ENCODE assay signal across 8 cellular contexts in the genomic region with DNA sequence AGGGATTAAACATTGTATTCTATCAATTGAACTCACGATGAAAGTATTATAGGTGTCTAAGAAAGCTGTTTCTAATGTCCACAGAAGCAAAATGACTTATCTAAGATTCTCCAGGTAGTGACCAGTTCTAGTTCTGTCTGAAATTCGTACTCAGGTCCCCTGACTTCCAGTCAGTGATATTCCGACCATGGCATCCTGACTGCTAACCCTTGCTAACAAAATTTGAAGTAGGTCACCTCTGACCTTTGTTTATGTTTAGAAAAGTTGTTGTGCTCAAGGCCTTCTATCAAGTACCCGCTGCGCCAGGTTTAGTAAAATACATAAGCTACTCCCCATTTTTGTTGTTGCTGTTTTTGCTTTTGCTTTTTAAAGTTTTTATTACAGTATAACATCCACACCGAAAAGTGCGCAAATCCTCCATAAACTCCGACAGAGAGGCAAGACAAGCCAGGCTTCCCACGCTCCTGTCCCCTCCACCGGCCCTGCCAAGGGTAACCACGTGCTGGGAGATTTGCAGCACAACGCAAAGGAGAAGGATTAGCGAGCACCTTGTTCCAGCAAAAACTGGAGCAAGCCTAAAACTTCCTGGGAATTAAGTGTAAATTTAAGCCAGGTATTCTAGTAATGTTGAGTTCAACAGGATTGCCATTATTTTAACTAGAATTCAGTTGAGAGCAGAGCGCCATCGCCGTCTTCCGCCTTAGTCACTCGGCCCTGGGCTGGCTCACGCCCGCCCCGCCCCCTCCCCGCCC. TPM values are rescaled to one million over a fixed set of nuclear protein-coding genes. Genes with fewer than 3 reads are reported as not detected.
DNase-seq lines count a peak whose midpoint lies in the region; ATAC-seq and TF ChIP-seq lines count a peak whose summit lies in the region.

No MANE protein-coding gene starts in this region.

- no peak overlapping the region for H4K91ac ChIP-seq in mesenchymal stem cell (ENCODE audit: low read length)

- H3K9me3 ChIP-seq in PC-3 (ENCODE audit: low read length): no peaks in the 10 kb centered on the region
- no peaks in the 10 kb centered on the region for H3K9me3 ChIP-seq in colonic mucosa
- H3K9me3 ChIP-seq in mesenchymal stem cell (ENCODE audit: control insufficient read depth, low read length): no peaks in the 10 kb centered on the region
- H3K9me3 ChIP-seq in thymus (ENCODE audit: control insufficient read depth): no peaks in the 10 kb centered on the region

- no peaks in the 10 kb centered on the region for H4K20me1 ChIP-seq in PC-3 (ENCODE audit: low read length)

- peak overlapping the region; percentile 77 for H3K4me2 ChIP-seq in PC-3 (ENCODE audit: low read length)
- H3K4me2 ChIP-seq in mesenchymal stem cell (ENCODE audit: low read length, poor library complexity, severe bottlenecking): peak overlapping the region; percentile 4

- H2BK15ac ChIP-seq in mesenchymal stem cell (ENCODE audit: low read depth, poor library complexity, severe bottlenecking): no peak overlapping the region

- H3K18ac ChIP-seq in mesenchymal stem cell (ENCODE audit: low read depth in 1 of 2, low read length in 2 of 2): no peak overlapping the region

- CTCF ChIA-PET in PC-3 (lab: Charles Lee): no interaction called here

- no peak overlapping the region for H2AK5ac ChIP-seq in mesenchymal stem cell (ENCODE audit: low read length, severe bottlenecking)

- H2BK120ac ChIP-seq in mesenchymal stem cell (ENCODE audit: low read depth, low read length): no peak overlapping the region

- H3K27ac ChIP-seq in PC-3 (ENCODE audit: low read length) (peak overlapping the region; percentile 63), colonic mucosa (peak overlapping the region; percentile 94), mesenchymal stem cell (ENCODE audit: low read length, poor library complexity, severe bottlenecking) (peak overlapping the region; percentile 62), thymus (ENCODE audit: low read depth) (peak overlapping the region; percentile 82)

- H3K4me3 ChIP-seq in PC-3 (ENCODE audit: low read length) (peak overlapping the region; percentile 61), colonic mucosa (peak overlapping the region; percentile 34), mesenchymal stem cell (ENCODE audit: insufficient read depth in 1 of 2, low read depth in 1 of 2, low read length in 2 of 2) (peak overlapping the region in 1 of 2 experiments; percentile 78), thymus (ENCODE audit: low read length) (peak overlapping the region; percentile 77)

- WGBS in mesenchymal stem cell: 43% methylated on average over 12 of the region's 22 CpGs
- 35% methylated on average over 22 of the region's 22 CpGs for WGBS in thymus

- H2BK5ac ChIP-seq in mesenchymal stem cell (ENCODE audit: low read depth, low read length, poor library complexity, severe bottlenecking): no peak overlapping the region

- H4K8ac ChIP-seq in mesenchymal stem cell (ENCODE audit: low read length): peak overlapping the region; percentile 61

- H2AFZ ChIP-seq in PC-3 (ENCODE audit: low read length) (peak overlapping the region; percentile 93), mesenchymal stem cell (ENCODE audit: low read depth, low read length) (no peak overlapping the region)

- H3K4ac ChIP-seq in mesenchymal stem cell (ENCODE audit: low read depth in 1 of 2, low read length in 2 of 2): no peak overlapping the region

- TF ChIP-seq CTCF in PC-3 (conservative IDR thresholded peaks at IDR 0.05; ENCODE audit: low read depth, low read length) (no peak), colonic mucosa (IDR thresholded peaks at IDR 0.05) (no peak)

- no peak overlapping the region for H2BK12ac ChIP-seq in mesenchymal stem cell (ENCODE audit: low read length in 2 of 2)

- no peak overlapping the region for H3K23ac ChIP-seq in mesenchymal stem cell (ENCODE audit: low read length in 2 of 2)

- H3K14ac ChIP-seq in mesenchymal stem cell (ENCODE audit: low read length in 2 of 2): no peak overlapping the region

- POLR2A ChIA-PET in PC-3 (lab: Charles Lee; ENCODE audit: unreplicated experiment): no interaction called here

- no peaks in the 10 kb centered on the region for H3K79me1 ChIP-seq in mesenchymal stem cell (replicated peaks; ENCODE audit: low read length, poor library complexity, severe bottlenecking)

- peak; percentile 40 for ATAC-seq in GM19467 (IDR thresholded peaks at IDR 0.05; ENCODE audit: unreplicated experiment)
- peak; percentile 12 for ATAC-seq in HG03521 (IDR thresholded peaks at IDR 0.05; ENCODE audit: unreplicated experiment)
- peak; percentile 19 for ATAC-seq in PC-3

- H3K9ac ChIP-seq in PC-3 (ENCODE audit: low read length): peak overlapping the region; percentile 48
- H3K9ac ChIP-seq in colonic mucosa (ENCODE audit: low read depth in 2 of 2, low read length in 2 of 2): peak overlapping the region; percentile 57 to 69
- H3K9ac ChIP-seq in mesenchymal stem cell (ENCODE audit: low read length): peak overlapping the region; percentile 87

- no peaks in the 10 kb centered on the region for H3F3A ChIP-seq in PC-3 (ENCODE audit: low read length, unreplicated experiment)

- DNase-seq in COR-L47 (lab: John Stamatoyannopoulos, UW) (peak; percentile 25), PC-3 (no peak), colonic mucosa (no peak), mesenchymal stem cell (no peak)
- no peak for DNase-seq in activated CD4-positive, alpha-beta T cell treated with anti-CD3 and anti-CD28 coated beads, Interleukin-2, amount 50 U/mL, for 1 hour

- H3K4me1 ChIP-seq in PC-3 (ENCODE audit: insufficient read depth, low read length) (peaks cover 15% of the 10 kb centered on the region), colonic mucosa (no peaks in the 10 kb centered on the region), mesenchymal stem cell (ENCODE audit: control insufficient read depth, insufficient read depth, low read depth, low read length) (peaks cover 4% of the 10 kb centered on the region), thymus (ENCODE audit: control insufficient read depth, insufficient read depth, low read length) (peaks cover 5% of the 10 kb centered on the region)

- H3K27me3 ChIP-seq in PC-3 (ENCODE audit: low read length) (no peaks in the 10 kb centered on the region), colonic mucosa (no peaks in the 10 kb centered on the region), mesenchymal stem cell (ENCODE audit: control insufficient read depth in 1 of 2, insufficient read depth in 1 of 2, low read length in 2 of 2) (no peaks in the 10 kb centered on the region), thymus (ENCODE audit: control insufficient read depth, insufficient read depth) (no peaks in the 10 kb centered on the region)

- TSS peak; percentile 96 for BruUV-seq in PC-3 (replicated peaks; lab: Mats Ljungman, UMichigan)

- H3K36me3 ChIP-seq in PC-3 (ENCODE audit: low read depth, low read length) (no peaks in the 10 kb centered on the region), colonic mucosa (no peaks in the 10 kb centered on the region), mesenchymal stem cell (ENCODE audit: control insufficient read depth in 1 of 2, insufficient read depth in 2 of 2, low read depth in 1 of 2, low read length in 2 of 2) (no peaks in the 10 kb centered on the region), thymus (ENCODE audit: control insufficient read depth, insufficient read depth) (no peaks in the 10 kb centered on the region)

- H3K9me2 ChIP-seq in PC-3 (replicated peaks; ENCODE audit: low read length): no peaks in the 10 kb centered on the region

- H3K79me2 ChIP-seq in PC-3 (ENCODE audit: low read length): no peaks in the 10 kb centered on the region

- intact Hi-C loops in PC-3 (cut with micrococcal nuclease): loop anchor here (2.0 kb wide), 2 partner anchors 17 to 49 kb away; no protein-coding TSS in a partner anchor
- intact Hi-C loops in colonic mucosa (cut with DNase I): no loop called here

RNA-seq across cellular contexts. Expression of gene HMGN4, which starts 17.9 kb away (rescaled TPM):
- total RNA-seq in PC-3 (2014; rRNA removed): 54.8 and 57.5 TPM in 2 replicates
- 10 to 100 TPM; 40.6 to 56.0 TPM for total RNA-seq in colonic mucosa
- polyA plus RNA-seq in mesenchymal stem cell (2013, experiment 1 of 2): 34.2 TPM
- polyA plus RNA-seq in mesenchymal stem cell (2013, experiment 2 of 2): 32.7 TPM
- 62.1 TPM for polyA plus RNA-seq in thymus

RNA-seq across cellular contexts. Expression of gene BTN1A1, which starts 20.2 kb away (rescaled TPM):
- total RNA-seq in PC-3 (2014; rRNA removed): not detected in 2 replicates
- not detected for total RNA-seq in colonic mucosa
- polyA plus RNA-seq in mesenchymal stem cell (2013, experiment 1 of 2): not detected
- not detected for polyA plus RNA-seq in mesenchymal stem cell (2013, experiment 2 of 2)
- polyA plus RNA-seq in thymus: 0.16 TPM
